ENCODE assay signal across 23 cellular contexts in genomic region chr1:90922996-90923395, GRCh38.
A peak's percentile ranks its signal among the peaks of the same experiment; 100 is the strongest.
DNase-seq lines count a peak whose midpoint lies in the region; ATAC-seq and TF ChIP-seq lines count a peak whose summit lies in the region.
"Had no signal": no experiment of that assay in that cellular context is flagged by ENCODE, and none has a peak within 500 bp of the region (broad histone marks: within the 10 kb centered on the region; RNA-seq: fewer than 3 reads in every experiment).

No MANE protein-coding gene starts in this region.

- H3K4me3 Mint-ChIP-seq in activated T-cell treated with anti-CD3 and anti-CD28 coated beads, Interleukin-2, amount 50 U/mL, for 72 hours = no peak overlapping the region
- H3K4me3 Mint-ChIP-seq in neural progenitor cell = no peak overlapping the region
- H3K4me3 Mint-ChIP-seq: activated CD4-positive, alpha-beta memory T cell treated with anti-CD3 and anti-CD28 coated beads for 36 hours had no signal

- no peak overlapping the region for H2BK120ac ChIP-seq in IMR-90 (ENCODE audit: low read depth, low read length)

- H3K4ac ChIP-seq in IMR-90 (ENCODE audit: low read depth, low read length) = no peak overlapping the region; the same call in 1 of the 2 replicates

- H3K14ac ChIP-seq in IMR-90 (replicated peaks; ENCODE audit: low read depth, low read length) = no peak overlapping the region; the same call in 1 of the 2 replicates

- no peak for TF ChIP-seq CTCF in IMR-90 (conservative IDR thresholded peaks at IDR 0.05; ENCODE audit: low read depth, low read length)
- no peak for TF ChIP-seq CTCF in neural progenitor cell (IDR thresholded peaks at IDR 0.05)

- H2AFZ ChIP-seq in IMR-90 (replicated peaks; ENCODE audit: low read length, poor library complexity) (no peak overlapping the region), neural progenitor cell (replicated peaks) (no peak overlapping the region)

- no peak overlapping the region for H2BK20ac ChIP-seq in IMR-90 (ENCODE audit: low read depth, low read length)

- H3K27me3 ChIP-seq in IMR-90 (ENCODE audit: control insufficient read depth, insufficient read depth, low read length) (no peaks in the 10 kb centered on the region), neural progenitor cell (no peaks in the 10 kb centered on the region)
- H3K27me3 ChIP-seq: colonic mucosa, gastroesophageal sphincter, transverse colon had no signal

- no peak overlapping the region for H3K56ac ChIP-seq in IMR-90 (ENCODE audit: extremely low read depth, insufficient read depth, low read length)

- H3K27ac ChIP-seq in IMR-90 (ENCODE audit: insufficient read depth, low read length) (no peak overlapping the region; the same call in 1 of the 2 replicates), neural progenitor cell (peak overlapping the region; percentile 10)
- H3K27ac ChIP-seq: colonic mucosa, gastroesophageal sphincter, lower lobe of right lung, SK-N-MC, transverse colon had no signal

- TF ChIP-seq RAD21 in IMR-90 (IDR thresholded peaks at IDR 0.05; ENCODE audit: low read length) = no peak

- no peaks in the 10 kb centered on the region for H3K9me3 ChIP-seq in IMR-90 (ENCODE audit: control insufficient read depth, insufficient read depth, low read length)
- no peaks in the 10 kb centered on the region for H3K9me3 ChIP-seq in neural progenitor cell (ENCODE audit: low read depth)
- H3K9me3 ChIP-seq: colonic mucosa, gastroesophageal sphincter, lower lobe of right lung, transverse colon had no signal

- H2AK9ac ChIP-seq in IMR-90 (replicated peaks; ENCODE audit: low read depth, low read length, poor library complexity) = no peak overlapping the region

- H3F3A ChIP-seq in neural progenitor cell (ENCODE audit: low read depth) = peaks cover 25% of the 10 kb centered on the region

- POLR2A ChIA-PET in IMR-90 (lab: Charles Lee; ENCODE audit: unreplicated experiment) = no interaction called here

- ATAC-seq in activated T-cell treated with anti-CD3 and anti-CD28 coated beads, Interleukin-2, amount 50 U/mL, for 72 hours (replicated peaks in 1 of 2) = no peak
- peak; percentile 60 for ATAC-seq in GM21786 (IDR thresholded peaks at IDR 0.05; ENCODE audit: unreplicated experiment)
- ATAC-seq in IMR-90 (ENCODE audit: low read depth) = no peak; the same call in 1 of the 2 replicates
- no peak for ATAC-seq in GM19351 (IDR thresholded peaks at IDR 0.05; ENCODE audit: unreplicated experiment)
- no peak for ATAC-seq in GM18505 (IDR thresholded peaks at IDR 0.05; ENCODE audit: unreplicated experiment)
- ATAC-seq: gastroesophageal sphincter, lower lobe of right lung had no signal

- no peak overlapping the region for H2BK15ac ChIP-seq in IMR-90 (ENCODE audit: low read depth, low read length)

- H3K18ac ChIP-seq in IMR-90 (ENCODE audit: low read depth, low read length) = peak overlapping the region; percentile 84; the same call in 1 of the 2 replicates

- peaks cover 79% of the 10 kb centered on the region for H3K4me1 Mint-ChIP-seq in activated T-cell treated with anti-CD3 and anti-CD28 coated beads, Interleukin-2, amount 50 U/mL, for 72 hours (ENCODE audit: low read depth)
- H3K4me1 Mint-ChIP-seq in neural progenitor cell = peaks cover 20% of the 10 kb centered on the region

- H3K36me3 Mint-ChIP-seq in activated T-cell treated with anti-CD3 and anti-CD28 coated beads, Interleukin-2, amount 50 U/mL, for 72 hours (ENCODE audit: insufficient read depth in 2 of 2) = peaks cover 4 to 8% of the 10 kb centered on the region in 2 donors
- H3K36me3 Mint-ChIP-seq in neural progenitor cell = peaks cover 22% of the 10 kb centered on the region

- no CpG with 5 or more reads among the region's 2 CpGs for WGBS in IMR-90 (ENCODE audit: extremely low coverage in 2 of 2, insufficient read length in 1 of 2), 2 experiments

- H3K36me3 ChIP-seq in IMR-90 (ENCODE audit: control insufficient read depth, insufficient read depth, low read length) (no peaks in the 10 kb centered on the region), neural progenitor cell (no peaks in the 10 kb centered on the region)
- H3K36me3 ChIP-seq: colonic mucosa, gastroesophageal sphincter, lower lobe of right lung, transverse colon had no signal

- peaks cover 28% of the 10 kb centered on the region; the same call in 1 of the 2 replicates for H4K20me1 ChIP-seq in IMR-90 (ENCODE audit: insufficient read depth, low read length)
- peaks cover 94% of the 10 kb centered on the region for H4K20me1 ChIP-seq in neural progenitor cell (ENCODE audit: low read depth)

- no peak overlapping the region for H4K91ac ChIP-seq in IMR-90 (ENCODE audit: insufficient read depth, low read depth, low read length)

- dilution Hi-C loops in IMR-90 (cut with HindIII; ENCODE audit: low sequenced_read_pairs, unreplicated experiment) = no loop called here

- H3K23ac ChIP-seq in IMR-90 (ENCODE audit: low read depth, low read length) = no peak overlapping the region

- no peaks in the 10 kb centered on the region for H3K9me1 ChIP-seq in IMR-90 (ENCODE audit: insufficient read depth, low read length)

- no peak overlapping the region for H2BK5ac ChIP-seq in IMR-90 (ENCODE audit: low read depth, low read length, poor library complexity, severe bottlenecking)

- H3K4me2 ChIP-seq in IMR-90 (ENCODE audit: low read depth, low read length) = peak overlapping the region; percentile 75
- no peak overlapping the region for H3K4me2 ChIP-seq in neural progenitor cell

- TF ChIP-seq POLR2A in IMR-90 (IDR thresholded peaks at IDR 0.05; ENCODE audit: low read depth, low read length) = no peak
- TF ChIP-seq POLR2A in GM18505 (IDR thresholded peaks at IDR 0.05; ENCODE audit: borderline replicate concordance, extremely low read depth, insufficient read depth, insufficient read length) = no peak

- in situ Hi-C loops in IMR-90 (cut with MboI; ENCODE audit: low sequenced_read_pairs) = no loop called here

- peaks cover 2 to 48% of the 10 kb centered on the region in 2 experiments; a peak in 3 of 4 replicates for H3K79me1 ChIP-seq in IMR-90 (ENCODE audit: low read depth in 1 of 2, low read length in 2 of 2)

- H3K9me3 Mint-ChIP-seq in activated T-cell treated with anti-CD3 and anti-CD28 coated beads, Interleukin-2, amount 50 U/mL, for 72 hours = no peaks in the 10 kb centered on the region
- H3K9me3 Mint-ChIP-seq in neural progenitor cell = peaks cover 5% of the 10 kb centered on the region
- H3K9me3 Mint-ChIP-seq: activated CD4-positive, alpha-beta memory T cell treated with anti-CD3 and anti-CD28 coated beads for 36 hours had no signal

- H3K27ac Mint-ChIP-seq in activated T-cell treated with anti-CD3 and anti-CD28 coated beads, Interleukin-2, amount 50 U/mL, for 72 hours = peak overlapping the region; percentile 41
- H3K27ac Mint-ChIP-seq in neural progenitor cell = no peak overlapping the region
- H3K27ac Mint-ChIP-seq: activated CD4-positive, alpha-beta memory T cell treated with anti-CD3 and anti-CD28 coated beads for 36 hours had no signal

- no peak overlapping the region for H4K8ac ChIP-seq in IMR-90 (ENCODE audit: low read depth in 2 of 2, low read length in 2 of 2)

- H3K27me3 Mint-ChIP-seq in activated T-cell treated with anti-CD3 and anti-CD28 coated beads, Interleukin-2, amount 50 U/mL, for 72 hours (ENCODE audit: low read depth) = no peaks in the 10 kb centered on the region
- H3K27me3 Mint-ChIP-seq in neural progenitor cell (ENCODE audit: insufficient read depth, low read depth) = peaks cover 2% of the 10 kb centered on the region
- H3K27me3 Mint-ChIP-seq: activated CD4-positive, alpha-beta memory T cell treated with anti-CD3 and anti-CD28 coated beads for 36 hours had no signal

- H3K9ac ChIP-seq in IMR-90 (ENCODE audit: low read depth, low read length) (no peak overlapping the region), neural progenitor cell (no peak overlapping the region)

- CTCF ChIA-PET in IMR-90 (lab: Yijun Ruan, JAX) = interaction anchor here (0.7 kb wide), 1 partner anchor 256 kb away, joined by 6 read pairs; no protein-coding TSS in a partner anchor

- BruUV-seq in IMR-90 (replicated peaks; lab: Mats Ljungman, UMichigan) = no TSS peak

- intact Hi-C loops in IMR-90 (cut with micrococcal nuclease) = no loop called here

- H3K4me1 ChIP-seq in IMR-90 (ENCODE audit: control insufficient read depth, insufficient read depth, low read length) (peaks cover 14% of the 10 kb centered on the region), neural progenitor cell (peaks cover 64% of the 10 kb centered on the region)

- DNase-seq in activated T-cell treated with anti-CD3 and anti-CD28 coated beads, Interleukin-2, amount 50 U/mL, for 72 hours = no peak
- DNase-seq in activated T-cell treated with anti-CD3 and anti-CD28 coated beads for 4 hours = no peak
- no peak for DNase-seq in IMR-90
- DNase-seq in neural progenitor cell (ENCODE audit: low spot score) = no peak
- no peak for DNase-seq in stimulated activated CD4-positive, alpha-beta T cell treated with anti-CD3 and anti-CD28 coated beads, Interleukin-12 subunit alpha, Interleukin-12 subunit beta, amount 100 ng/mL, for 4 hours
- DNase-seq: 8988T; activated CD4-positive, alpha-beta memory T cell treated with anti-CD3 and anti-CD28 coated beads for 36 hours; activated CD4-positive, CD25-positive, alpha-beta regulatory T cell; colonic mucosa; H7; islet precursor cell; lower lobe of right lung; NCI-H1105; NCI-H2081 treated with DMSO at 0.1 percent for 48 hours; NCI-H446 treated with DMSO at 0.1 percent for 48 hours; nucleus accumbens; T-helper 9 cell; transverse colon had no signal

- H3K79me2 ChIP-seq in neural progenitor cell (ENCODE audit: low read depth) = peaks cover 100% of the 10 kb centered on the region

- no peak overlapping the region for H2AK5ac ChIP-seq in IMR-90 (ENCODE audit: low read depth, low read length)

- H3K4me3 ChIP-seq in IMR-90 (ENCODE audit: insufficient read depth, low read depth, low read length) (no peak overlapping the region), neural progenitor cell (no peak overlapping the region)
- H3K4me3 ChIP-seq: colonic mucosa, gastroesophageal sphincter, lower lobe of right lung, SK-N-MC, transverse colon had no signal

- no peak overlapping the region for H4K5ac ChIP-seq in IMR-90 (ENCODE audit: low read depth, low read length)

TF ChIP-seq in IMR-90, 13 proteins besides CTCF, POLR2A, EP300 and RAD21 (continues in another document):
- TF ChIP-seq MXI1 (IDR thresholded peaks at IDR 0.05; ENCODE audit: borderline replicate concordance, low read depth, low read length) (no peak), BHLHE40 (IDR thresholded peaks at IDR 0.05; ENCODE audit: low read depth, low read length) (no peak), MAFK (IDR thresholded peaks at IDR 0.05; ENCODE audit: low read depth, low read length) (no peak), CEBPB (IDR thresholded peaks at IDR 0.05; ENCODE audit: low read depth, low read length) (no peak), RFX5 (IDR thresholded peaks at IDR 0.05; ENCODE audit: low read depth, low read length) (no peak), SMC3 (IDR thresholded peaks at IDR 0.05; ENCODE audit: low read depth, low read length) (no peak), CHD1 (IDR thresholded peaks at IDR 0.05; ENCODE audit: low read depth, low read length) (no peak), FOS (IDR thresholded peaks at IDR 0.05; ENCODE audit: low read depth, low read length) (no peak)
